In the genomic region with DNA sequence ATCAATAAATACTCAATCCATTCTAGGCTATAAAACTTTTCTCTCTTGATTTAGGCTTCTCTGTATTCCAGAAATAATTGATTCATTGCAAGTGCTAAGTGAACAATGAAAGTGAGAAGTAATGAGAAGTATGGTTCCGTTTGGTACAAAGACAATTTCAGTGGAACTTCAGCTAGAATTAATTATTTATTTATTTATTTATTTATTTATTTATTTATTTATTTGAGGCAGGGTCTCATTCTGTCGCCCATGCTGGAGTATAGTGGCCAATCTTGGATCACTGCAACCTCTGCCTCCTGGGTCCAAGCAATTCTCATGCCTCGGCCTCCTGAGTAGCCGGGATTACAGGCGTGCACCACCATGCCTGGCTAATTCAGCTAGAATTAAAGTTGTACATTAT, we compare ENCODE assay signal across 1 cellular context.
TF ChIP-seq lines count a peak whose summit lies in the region.

No MANE protein-coding gene starts in this region.

TF ChIP-seq in HEK293, 187 proteins besides CTCF, POLR2A, EP300 and RAD21 (continued from another document):
- TF ChIP-seq, protein P1, sequence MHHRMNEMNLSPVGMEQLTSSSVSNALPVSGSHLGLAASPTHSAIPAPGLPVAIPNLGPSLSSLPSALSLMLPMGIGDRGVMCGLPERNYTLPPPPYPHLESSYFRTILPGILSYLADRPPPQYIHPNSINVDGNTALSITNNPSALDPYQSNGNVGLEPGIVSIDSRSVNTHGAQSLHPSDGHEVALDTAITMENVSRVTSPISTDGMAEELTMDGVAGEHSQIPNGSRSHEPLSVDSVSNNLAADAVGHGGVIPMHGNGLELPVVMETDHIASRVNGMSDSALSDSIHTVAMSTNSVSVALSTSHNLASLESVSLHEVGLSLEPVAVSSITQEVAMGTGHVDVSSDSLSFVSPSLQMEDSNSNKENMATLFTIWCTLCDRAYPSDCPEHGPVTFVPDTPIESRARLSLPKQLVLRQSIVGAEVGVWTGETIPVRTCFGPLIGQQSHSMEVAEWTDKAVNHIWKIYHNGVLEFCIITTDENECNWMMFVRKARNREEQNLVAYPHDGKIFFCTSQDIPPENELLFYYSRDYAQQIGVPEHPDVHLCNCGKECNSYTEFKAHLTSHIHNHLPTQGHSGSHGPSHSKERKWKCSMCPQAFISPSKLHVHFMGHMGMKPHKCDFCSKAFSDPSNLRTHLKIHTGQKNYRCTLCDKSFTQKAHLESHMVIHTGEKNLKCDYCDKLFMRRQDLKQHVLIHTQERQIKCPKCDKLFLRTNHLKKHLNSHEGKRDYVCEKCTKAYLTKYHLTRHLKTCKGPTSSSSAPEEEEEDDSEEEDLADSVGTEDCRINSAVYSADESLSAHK (tag by site-specific recombination; IDR thresholded peaks at IDR 0.05): no peak
- TF ChIP-seq ZNF211 (tag by site-specific recombination; IDR thresholded peaks at IDR 0.05; ENCODE audit: low read depth) (no peak), ZNF394 (tag by site-specific recombination; IDR thresholded peaks at IDR 0.05; ENCODE audit: borderline replicate concordance) (peak; percentile 80; the same call in 1 of the 2 replicates), ZNF426 (tag by site-specific recombination; IDR thresholded peaks at IDR 0.05) (peak; percentile 74), ZNF24 (tag by site-specific recombination; IDR thresholded peaks at IDR 0.05) (no peak), ZNF654 (tag by site-specific recombination; IDR thresholded peaks at IDR 0.05; ENCODE audit: low read depth) (peak; percentile 22; the same call in 1 of the 2 replicates), ZNF555 (tag by site-specific recombination; conservative IDR thresholded peaks at IDR 0.05) (peak; percentile 66), ZNF140 (tag by site-specific recombination; IDR thresholded peaks at IDR 0.05) (peak; percentile 37; the same call in 1 of the 2 replicates), ZBTB8A (tag by site-specific recombination; IDR thresholded peaks at IDR 0.05) (peak; percentile 48; the same call in 1 of the 2 replicates), ZNF677 (tag by site-specific recombination; IDR thresholded peaks at IDR 0.05) (no peak), ZNF558 (tag by site-specific recombination; IDR thresholded peaks at IDR 0.05) (peak; percentile 22; the same call in 1 of the 2 replicates), ZBTB17 (tag by site-specific recombination; IDR thresholded peaks at IDR 0.05) (no peak), ZNF510 (tag by site-specific recombination; IDR thresholded peaks at IDR 0.05; ENCODE audit: insufficient replicate concordance) (peak; percentile 53)
- TF ChIP-seq, protein P2, sequence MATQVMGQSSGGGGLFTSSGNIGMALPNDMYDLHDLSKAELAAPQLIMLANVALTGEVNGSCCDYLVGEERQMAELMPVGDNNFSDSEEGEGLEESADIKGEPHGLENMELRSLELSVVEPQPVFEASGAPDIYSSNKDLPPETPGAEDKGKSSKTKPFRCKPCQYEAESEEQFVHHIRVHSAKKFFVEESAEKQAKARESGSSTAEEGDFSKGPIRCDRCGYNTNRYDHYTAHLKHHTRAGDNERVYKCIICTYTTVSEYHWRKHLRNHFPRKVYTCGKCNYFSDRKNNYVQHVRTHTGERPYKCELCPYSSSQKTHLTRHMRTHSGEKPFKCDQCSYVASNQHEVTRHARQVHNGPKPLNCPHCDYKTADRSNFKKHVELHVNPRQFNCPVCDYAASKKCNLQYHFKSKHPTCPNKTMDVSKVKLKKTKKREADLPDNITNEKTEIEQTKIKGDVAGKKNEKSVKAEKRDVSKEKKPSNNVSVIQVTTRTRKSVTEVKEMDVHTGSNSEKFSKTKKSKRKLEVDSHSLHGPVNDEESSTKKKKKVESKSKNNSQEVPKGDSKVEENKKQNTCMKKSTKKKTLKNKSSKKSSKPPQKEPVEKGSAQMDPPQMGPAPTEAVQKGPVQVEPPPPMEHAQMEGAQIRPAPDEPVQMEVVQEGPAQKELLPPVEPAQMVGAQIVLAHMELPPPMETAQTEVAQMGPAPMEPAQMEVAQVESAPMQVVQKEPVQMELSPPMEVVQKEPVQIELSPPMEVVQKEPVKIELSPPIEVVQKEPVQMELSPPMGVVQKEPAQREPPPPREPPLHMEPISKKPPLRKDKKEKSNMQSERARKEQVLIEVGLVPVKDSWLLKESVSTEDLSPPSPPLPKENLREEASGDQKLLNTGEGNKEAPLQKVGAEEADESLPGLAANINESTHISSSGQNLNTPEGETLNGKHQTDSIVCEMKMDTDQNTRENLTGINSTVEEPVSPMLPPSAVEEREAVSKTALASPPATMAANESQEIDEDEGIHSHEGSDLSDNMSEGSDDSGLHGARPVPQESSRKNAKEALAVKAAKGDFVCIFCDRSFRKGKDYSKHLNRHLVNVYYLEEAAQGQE (tag by site-specific recombination; IDR thresholded peaks at IDR 0.05): no peak
- TF ChIP-seq, protein P3, sequence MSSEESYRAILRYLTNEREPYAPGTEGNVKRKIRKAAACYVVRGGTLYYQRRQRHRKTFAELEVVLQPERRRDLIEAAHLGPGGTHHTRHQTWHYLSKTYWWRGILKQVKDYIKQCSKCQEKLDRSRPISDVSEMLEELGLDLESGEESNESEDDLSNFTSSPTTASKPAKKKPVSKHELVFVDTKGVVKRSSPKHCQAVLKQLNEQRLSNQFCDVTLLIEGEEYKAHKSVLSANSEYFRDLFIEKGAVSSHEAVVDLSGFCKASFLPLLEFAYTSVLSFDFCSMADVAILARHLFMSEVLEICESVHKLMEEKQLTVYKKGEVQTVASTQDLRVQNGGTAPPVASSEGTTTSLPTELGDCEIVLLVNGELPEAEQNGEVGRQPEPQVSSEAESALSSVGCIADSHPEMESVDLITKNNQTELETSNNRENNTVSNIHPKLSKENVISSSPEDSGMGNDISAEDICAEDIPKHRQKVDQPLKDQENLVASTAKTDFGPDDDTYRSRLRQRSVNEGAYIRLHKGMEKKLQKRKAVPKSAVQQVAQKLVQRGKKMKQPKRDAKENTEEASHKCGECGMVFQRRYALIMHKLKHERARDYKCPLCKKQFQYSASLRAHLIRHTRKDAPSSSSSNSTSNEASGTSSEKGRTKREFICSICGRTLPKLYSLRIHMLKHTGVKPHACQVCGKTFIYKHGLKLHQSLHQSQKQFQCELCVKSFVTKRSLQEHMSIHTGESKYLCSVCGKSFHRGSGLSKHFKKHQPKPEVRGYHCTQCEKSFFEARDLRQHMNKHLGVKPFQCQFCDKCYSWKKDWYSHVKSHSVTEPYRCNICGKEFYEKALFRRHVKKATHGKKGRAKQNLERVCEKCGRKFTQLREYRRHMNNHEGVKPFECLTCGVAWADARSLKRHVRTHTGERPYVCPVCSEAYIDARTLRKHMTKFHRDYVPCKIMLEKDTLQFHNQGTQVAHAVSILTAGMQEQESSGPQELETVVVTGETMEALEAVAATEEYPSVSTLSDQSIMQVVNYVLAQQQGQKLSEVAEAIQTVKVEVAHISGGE (tag by site-specific recombination; conservative IDR thresholded peaks at IDR 0.05; ENCODE audit: low read depth): peak; percentile 65
